8 cellular contexts compared by ENCODE assay signal in the genomic region with DNA sequence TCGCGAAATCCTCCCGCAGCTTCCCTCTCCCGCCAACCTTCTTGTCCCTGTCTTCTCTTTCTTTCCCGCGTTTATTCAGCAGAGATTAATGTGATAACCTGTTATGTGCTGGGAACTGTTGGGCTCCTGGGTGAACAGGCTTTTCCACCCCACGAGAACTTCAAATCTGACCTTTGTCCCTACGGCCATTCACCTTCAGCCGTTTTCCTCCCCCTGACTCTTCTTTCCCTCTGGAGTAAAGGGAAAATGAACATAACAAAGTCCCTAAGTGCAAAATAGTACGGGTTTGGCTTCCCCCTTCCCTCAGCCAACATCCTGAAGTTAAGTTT. TPM values are rescaled to one million over a fixed set of nuclear protein-coding genes. Genes with fewer than 3 reads are reported as not detected.
DNase-seq lines count a peak whose midpoint lies in the region; ATAC-seq and TF ChIP-seq lines count a peak whose summit lies in the region.

No MANE protein-coding gene starts in this region.

- H3K9me3 ChIP-seq in mucosa of descending colon, result no peaks in the 10 kb centered on the region

- no peaks in the 10 kb centered on the region for H3K36me3 ChIP-seq in mucosa of descending colon (ENCODE audit: low read depth)

- peak overlapping the region; percentile 74 for H3K4me3 ChIP-seq in coronary artery
- H3K4me3 ChIP-seq in mucosa of descending colon, result peak overlapping the region; percentile 33

- DNase-seq in SIG-M5 treated with dmso at 0.1 percent for 504 hours (lab: John Stamatoyannopoulos, UW; ENCODE audit: unreplicated experiment) (peak; percentile 62), SIG-M5 (lab: John Stamatoyannopoulos, UW) (no peak), NCI-H2196 (lab: John Stamatoyannopoulos, UW; ENCODE audit: unreplicated experiment) (peak; percentile 59), coronary artery (ENCODE audit: low spot score) (no peak), mucosa of descending colon (no peak), GOT3 (lab: John Stamatoyannopoulos, UW) (no peak), kidney tubule cell (ENCODE audit: low spot score) (no peak)

- TF ChIP-seq CTCF in coronary artery (IDR thresholded peaks at IDR 0.05), result no peak
- no peak for TF ChIP-seq CTCF in mucosa of descending colon (IDR thresholded peaks at IDR 0.05)

- H3K27ac ChIP-seq in coronary artery, result peak overlapping the region; percentile 67 to 84

- intact Hi-C loops in mucosa of descending colon (cut with DNase I, micrococcal nuclease), result no loop called here

- ATAC-seq in mucosa of descending colon (peak; percentile 47), GM18868 (IDR thresholded peaks at IDR 0.05; ENCODE audit: unreplicated experiment) (no peak)

- H3K4me1 ChIP-seq in mucosa of descending colon (ENCODE audit: low read depth), result peaks cover 6% of the 10 kb centered on the region

RNA-seq across cellular contexts. Expression of gene KPNA2, which starts 15.1 kb away (rescaled TPM):
- total RNA-seq in mucosa of descending colon, result 10 to 100 TPM; 15.2 to 50.3 (median 29.0) TPM

RNA-seq across cellular contexts. Expression of gene C17orf58, which starts 24.1 kb away (rescaled TPM):
- total RNA-seq in mucosa of descending colon, result 10 to 100 TPM in 1 of 3 donors, 1 to 10 TPM in 2; 6.4 to 11.1 (median 8.4) TPM

Comparison
In these comparisons a context has a peak if more than half of its experiments do, and no peak if none do; other contexts are left out.
1. DNase-seq: peak in SIG-M5 treated with dmso at 0.1 percent for 504 hours (single experiment) and NCI-H2196 (single experiment); none in SIG-M5 (single experiment), coronary artery (single experiment), mucosa of descending colon (0 of 3), GOT3 (single experiment) and kidney tubule cell (single experiment).